1 cellular context compared by ENCODE assay signal in genomic region chr1:153342178-153342577, GRCh38.
TF ChIP-seq lines count a peak whose summit lies in the region.

No MANE protein-coding gene starts in this region.

TF ChIP-seq in K562, 482 proteins besides CTCF, POLR2A, EP300 and RAD21 (continued from another document and continues in another):
- TF ChIP-seq ARID1B (IDR thresholded peaks at IDR 0.05) (peak; percentile 89), SP1 (CRISPR knock-in tag; IDR thresholded peaks at IDR 0.05) (no peak), AFF1 (IDR thresholded peaks at IDR 0.05; ENCODE audit: low read depth in 1 of 2, partially characterized antibody in 2 of 2) (peak in 1 of 2 experiments; percentile 16), TCF3 (CRISPR knock-in tag; IDR thresholded peaks at IDR 0.05) (peak; percentile 85), ZEB2 (IDR thresholded peaks at IDR 0.05) (peak; percentile 88), MITF (IDR thresholded peaks at IDR 0.05) (no peak), NFIC (IDR thresholded peaks at IDR 0.05) (peak; percentile 51), DACH1 (IDR thresholded peaks at IDR 0.05; ENCODE audit: partially characterized antibody) (no peak), ZBTB11 (CRISPR knock-in tag; IDR thresholded peaks at IDR 0.05) (no peak), CBX8 (IDR thresholded peaks at IDR 0.05; ENCODE audit: borderline replicate concordance, extremely low read depth, low read depth, low read length, poor library complexity, severe bottlenecking) (no peak), MAFF (IDR thresholded peaks at IDR 0.05; ENCODE audit: low read length) (no peak; the same call in 1 of the 2 replicates), E2F3 (CRISPR knock-in tag; IDR thresholded peaks at IDR 0.05) (no peak), ID3 (CRISPR knock-in tag; IDR thresholded peaks at IDR 0.05) (no peak), ID3 (tag; IDR thresholded peaks at IDR 0.05) (no peak), SRF (CRISPR knock-in tag; IDR thresholded peaks at IDR 0.05) (no peak), CSDE1 (IDR thresholded peaks at IDR 0.05) (no peak), TBP (optimal IDR thresholded peaks at IDR 0.05; ENCODE audit: low read depth, low read length) (no peak), SMAD1 (IDR thresholded peaks at IDR 0.05; ENCODE audit: low read depth, low read length, partially characterized antibody) (no peak), SNRNP70 (optimal IDR thresholded peaks at IDR 0.05; ENCODE audit: low read depth, low read length) (no peak), ZNF780A (CRISPR knock-in tag; IDR thresholded peaks at IDR 0.05) (no peak), KDM2B (CRISPR knock-in tag; IDR thresholded peaks at IDR 0.05) (no peak), KLF10 (CRISPR knock-in tag; IDR thresholded peaks at IDR 0.05) (no peak), TSHZ1 (CRISPR knock-in tag; IDR thresholded peaks at IDR 0.05) (no peak), CEBPZ (IDR thresholded peaks at IDR 0.05; ENCODE audit: borderline replicate concordance, low read depth, low read length) (no peak), TFAP4 (CRISPR knock-in tag; IDR thresholded peaks at IDR 0.05; ENCODE audit: borderline replicate concordance) (no peak), PHTF2 (CRISPR knock-in tag; IDR thresholded peaks at IDR 0.05) (no peak), CBX2 (IDR thresholded peaks at IDR 0.05; ENCODE audit: insufficient read depth, low read length, poor library complexity, severe bottlenecking) (no peak), EHMT2 (IDR thresholded peaks at IDR 0.05) (no peak), ZNF644 (tag; IDR thresholded peaks at IDR 0.05; ENCODE audit: low read depth) (no peak), ATF7 (IDR thresholded peaks at IDR 0.05) (no peak), BHLHE40 (IDR thresholded peaks at IDR 0.05; ENCODE audit: low read length) (no peak), OTX1 (CRISPR knock-in tag; IDR thresholded peaks at IDR 0.05) (no peak), TFE3 (CRISPR knock-in tag; IDR thresholded peaks at IDR 0.05) (no peak), ZNF740 (CRISPR knock-in tag; IDR thresholded peaks at IDR 0.05) (no peak), ZNF740 (tag; IDR thresholded peaks at IDR 0.05) (no peak), NR2C1 (IDR thresholded peaks at IDR 0.05) (0 out of 2 replicates have a peak, but pooled peaks have one; percentile 24), NR2C1 (tag; IDR thresholded peaks at IDR 0.05) (no peak), NR3C1 (CRISPR knock-in tag; IDR thresholded peaks at IDR 0.05) (no peak)
